12 cellular contexts compared by ENCODE assay signal in the genomic region with DNA sequence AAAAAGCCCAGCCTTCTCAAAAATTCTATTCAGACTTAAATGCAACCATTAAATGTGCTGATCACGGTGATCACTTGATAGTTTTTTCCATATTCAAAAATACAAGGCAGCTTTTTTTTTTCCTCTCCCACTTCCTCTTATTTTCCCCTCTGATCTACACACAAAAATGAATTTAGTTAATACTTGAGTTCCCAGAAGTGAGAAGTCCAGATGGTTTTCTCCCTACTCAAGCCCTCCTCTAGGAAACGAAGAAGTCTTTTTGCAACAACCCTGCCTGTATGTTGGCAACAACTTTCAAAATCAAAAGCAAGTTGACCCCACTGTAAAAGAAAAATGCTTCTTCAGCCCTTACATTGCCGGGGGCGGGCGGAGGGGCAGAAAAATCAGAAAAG. TPM values are rescaled to one million over a fixed set of nuclear protein-coding genes. Genes with fewer than 3 reads are reported as not detected.
A peak's percentile ranks its signal among the peaks of the same experiment; 100 is the strongest.
DNase-seq lines count a peak whose midpoint lies in the region; ATAC-seq and TF ChIP-seq lines count a peak whose summit lies in the region.
"Had no signal": no experiment of that assay in that cellular context is flagged by ENCODE, and none has a peak within 500 bp of the region (broad histone marks: within the 10 kb centered on the region; RNA-seq: fewer than 3 reads in every experiment).

No MANE protein-coding gene starts in this region.

- WGBS in upper lobe of left lung, 2 donors, result 55% methylated on average over 5 of the region's 5 CpGs

- H3K9me3 ChIP-seq in right atrium auricular region, result no peaks in the 10 kb centered on the region
- no peaks in the 10 kb centered on the region for H3K9me3 ChIP-seq in RWPE2 (ENCODE audit: severe bottlenecking)
- no peaks in the 10 kb centered on the region for H3K9me3 ChIP-seq in lower lobe of right lung
- H3K9me3 ChIP-seq in upper lobe of left lung, result no peaks in the 10 kb centered on the region
- H3K9me3 ChIP-seq: BE2C, HAP-1 had no signal

- ATAC-seq in Right ventricle myocardium superior (ENCODE audit: poor library complexity), result peak; percentile 34
- ATAC-seq in RWPE2 (ENCODE audit: low read depth), result no peak
- peak; percentile 35 to 51 for ATAC-seq in lower lobe of right lung
- ATAC-seq in upper lobe of left lung (ENCODE audit: low FRiP score in 2 of 2), result peak in 1 of 2 donors; percentile 59
- no peak for ATAC-seq in HG03521 (IDR thresholded peaks at IDR 0.05; ENCODE audit: unreplicated experiment)

- H3K27me3 ChIP-seq in right atrium auricular region (no peaks in the 10 kb centered on the region), RWPE2 (ENCODE audit: insufficient read depth, poor library complexity, severe bottlenecking) (no peaks in the 10 kb centered on the region), lower lobe of right lung (ENCODE audit: low read depth) (no peaks in the 10 kb centered on the region), upper lobe of left lung (no peaks in the 10 kb centered on the region)
- H3K27me3 ChIP-seq: BE2C had no signal

- intact Hi-C loops in Right ventricle myocardium superior (cut with DNase I), result no loop called here
- intact Hi-C loops in lower lobe of right lung (cut with DNase I), result no loop called here

- H3K36me3 ChIP-seq in right atrium auricular region (no peaks in the 10 kb centered on the region), RWPE2 (ENCODE audit: low read depth) (no peaks in the 10 kb centered on the region), lower lobe of right lung (no peaks in the 10 kb centered on the region), upper lobe of left lung (no peaks in the 10 kb centered on the region)
- H3K36me3 ChIP-seq: BE2C, HAP-1 had no signal

- no peak for TF ChIP-seq EP300 in upper lobe of left lung (IDR thresholded peaks at IDR 0.05)

- H3K4me1 ChIP-seq in right atrium auricular region, result peaks cover 0 to 22% of the 10 kb centered on the region in 2 donors
- peaks cover 74% of the 10 kb centered on the region for H3K4me1 ChIP-seq in RWPE2 (ENCODE audit: insufficient read depth, poor library complexity, severe bottlenecking)
- H3K4me1 ChIP-seq in lower lobe of right lung, result peaks cover 77% of the 10 kb centered on the region
- peaks cover 47 to 79% (median 62%) of the 10 kb centered on the region in 4 donors for H3K4me1 ChIP-seq in upper lobe of left lung
- H3K4me1 ChIP-seq: BE2C had no signal

- H3K27ac ChIP-seq in right atrium auricular region (peak overlapping the region in 1 of 2 donors; percentile 75), RWPE2 (ENCODE audit: poor library complexity, severe bottlenecking) (peak overlapping the region; percentile 98), lower lobe of right lung (peak overlapping the region; percentile 70), upper lobe of left lung (peak overlapping the region; percentile 76 to 86 (median 84))

- H3K4me3 ChIP-seq in right atrium auricular region, result no peak overlapping the region
- H3K4me3 ChIP-seq in RWPE2 (ENCODE audit: severe bottlenecking), result no peak overlapping the region
- peak overlapping the region; percentile 12 for H3K4me3 ChIP-seq in lower lobe of right lung
- no peak overlapping the region for H3K4me3 ChIP-seq in upper lobe of left lung
- H3K4me3 ChIP-seq: HAP-1 had no signal

- TF ChIP-seq POLR2A in upper lobe of left lung (IDR thresholded peaks at IDR 0.05), result peak in 1 of 4 donors; percentile 32

- no peak for DNase-seq in Right ventricle myocardium superior
- DNase-seq in right atrium auricular region (ENCODE audit: low spot score), result no peak
- no peak for DNase-seq in RWPE2 (ENCODE audit: low spot score)
- DNase-seq in lower lobe of right lung, result no peak
- DNase-seq in upper lobe of left lung, result no peak
- DNase-seq in activated gamma-delta T cell (lab: John Stamatoyannopoulos, UW), result no peak
- DNase-seq in activated naive CD4-positive, alpha-beta T cell treated with Interleukin-2 at 50 U/mL for 16 hours, result no peak
- DNase-seq: BE2C, NCI-H524 treated with DMSO at 0.1 percent for 48 hours, T-helper 1 cell had no signal

- TF ChIP-seq CTCF in right atrium auricular region (IDR thresholded peaks at IDR 0.05) (no peak), RWPE2 (IDR thresholded peaks at IDR 0.05; ENCODE audit: poor library complexity, severe bottlenecking) (no peak), lower lobe of right lung (IDR thresholded peaks at IDR 0.05) (no peak), upper lobe of left lung (IDR thresholded peaks at IDR 0.05) (no peak)

RNA-seq across cellular contexts. Expression of a gene that starts 24.3 kb away (rescaled TPM):
- 7.9 TPM for total RNA-seq in Right ventricle myocardium superior
- total RNA-seq in right atrium auricular region, result 10 to 100 TPM in 1 of 2 donors, 1 to 10 TPM in 1; 7.1 to 11.2 TPM
- 57.9 TPM for total RNA-seq in lower lobe of right lung
- 10 to 100 TPM; 30.4 to 56.8 (median 48.9) TPM for total RNA-seq in upper lobe of left lung

Comparison
In these comparisons a context has a peak if more than half of its experiments do, and no peak if none do; other contexts are left out.
1. ATAC-seq: peak in Right ventricle myocardium superior (single experiment) and lower lobe of right lung (2 of 2); none in RWPE2 (single experiment) and HG03521 (single experiment).